8 cellular contexts compared by ENCODE assay signal in the genomic region with DNA sequence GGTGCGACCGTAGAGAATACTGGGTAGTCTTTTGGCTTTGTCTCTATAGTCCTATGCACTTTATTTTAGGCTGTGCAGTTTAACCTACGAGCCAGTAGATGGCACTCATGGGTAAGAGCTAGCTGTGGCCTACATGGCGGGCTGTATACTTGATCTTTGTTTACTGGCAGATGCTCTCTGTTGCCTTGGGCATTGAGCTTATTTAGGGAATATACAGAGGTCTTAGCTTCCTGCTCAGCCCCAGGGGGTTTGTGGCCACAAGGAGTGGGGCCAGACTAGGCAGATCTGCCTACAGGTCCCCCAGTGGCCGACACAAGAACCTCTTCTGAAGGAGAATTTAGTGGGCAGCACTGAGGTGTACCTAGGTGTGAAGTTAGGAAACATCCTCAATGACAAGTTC.
DNase-seq lines count a peak whose midpoint lies in the region; ATAC-seq and TF ChIP-seq lines count a peak whose summit lies in the region.

No MANE protein-coding gene starts in this region.

- DNase-seq in EH (ENCODE audit: low read depth) (peak; percentile 41), NCI-H345 treated with DMSO at 0.1 percent for 48 hours (lab: John Stamatoyannopoulos, UW; ENCODE audit: unreplicated experiment) (peak; percentile 1), astrocyte of the cerebellum (ENCODE audit: low read depth) (peak; percentile 0), iPS-NIHi11 (ENCODE audit: low spot score) (peak; percentile 42)
- DNase-seq in stimulated activated naive CD8-positive, alpha-beta T cell treated with anti-CD3 and anti-CD28 coated beads, Interleukin-15, amount 100 ng/mL, for 72 hours: peak; percentile 6 to 9
- no peak for DNase-seq in stimulated activated naive CD4-positive, alpha-beta T cell treated with Interleukin-2 at 50 U/mL for 16 hours (lab: John Stamatoyannopoulos, UW)

- H3K4me3 Mint-ChIP-seq in stimulated activated naive CD8-positive, alpha-beta T cell treated with anti-CD3 and anti-CD28 coated beads, Interleukin-15, amount 100 ng/mL, for 72 hours: no peak overlapping the region

- no peak overlapping the region for H3K4me3 ChIP-seq in astrocyte of the cerebellum (ENCODE audit: low read depth, low read length)

- H3K9me3 Mint-ChIP-seq in stimulated activated naive CD8-positive, alpha-beta T cell treated with anti-CD3 and anti-CD28 coated beads, Interleukin-15, amount 100 ng/mL, for 72 hours: no peaks in the 10 kb centered on the region

- ATAC-seq in GM19455 (IDR thresholded peaks at IDR 0.05; ENCODE audit: unreplicated experiment): peak; percentile 99
- peak; percentile 99 for ATAC-seq in HG03280 (IDR thresholded peaks at IDR 0.05; ENCODE audit: unreplicated experiment)
- peak; percentile 80 for ATAC-seq in stimulated activated naive CD8-positive, alpha-beta T cell treated with anti-CD3 and anti-CD28 coated beads, Interleukin-15, amount 100 ng/mL, for 72 hours

- H3K27ac Mint-ChIP-seq in stimulated activated naive CD8-positive, alpha-beta T cell treated with anti-CD3 and anti-CD28 coated beads, Interleukin-15, amount 100 ng/mL, for 72 hours: no peak overlapping the region

- H3K27me3 Mint-ChIP-seq in stimulated activated naive CD8-positive, alpha-beta T cell treated with anti-CD3 and anti-CD28 coated beads, Interleukin-15, amount 100 ng/mL, for 72 hours: no peaks in the 10 kb centered on the region

- TF ChIP-seq CTCF in astrocyte of the cerebellum (IDR thresholded peaks at IDR 0.05; ENCODE audit: low read depth, low read length, missing control alignments): peak; percentile 78

- in situ Hi-C loops in astrocyte of the cerebellum (cut with HindIII; ENCODE audit: low sequenced_read_pairs): no loop called here

- H3K4me1 Mint-ChIP-seq in stimulated activated naive CD8-positive, alpha-beta T cell treated with anti-CD3 and anti-CD28 coated beads, Interleukin-15, amount 100 ng/mL, for 72 hours: no peaks in the 10 kb centered on the region
